1 cellular context compared by ENCODE assay signal in genomic region chr5:63032343-63032742, GRCh38.
A peak's percentile ranks its signal among the peaks of the same experiment; 100 is the strongest.
TF ChIP-seq lines count a peak whose summit lies in the region.

No MANE protein-coding gene starts in this region.

TF ChIP-seq in HEK293, 187 proteins besides CTCF, POLR2A, EP300 and RAD21 (continued from another document):
- TF ChIP-seq, protein P1, sequence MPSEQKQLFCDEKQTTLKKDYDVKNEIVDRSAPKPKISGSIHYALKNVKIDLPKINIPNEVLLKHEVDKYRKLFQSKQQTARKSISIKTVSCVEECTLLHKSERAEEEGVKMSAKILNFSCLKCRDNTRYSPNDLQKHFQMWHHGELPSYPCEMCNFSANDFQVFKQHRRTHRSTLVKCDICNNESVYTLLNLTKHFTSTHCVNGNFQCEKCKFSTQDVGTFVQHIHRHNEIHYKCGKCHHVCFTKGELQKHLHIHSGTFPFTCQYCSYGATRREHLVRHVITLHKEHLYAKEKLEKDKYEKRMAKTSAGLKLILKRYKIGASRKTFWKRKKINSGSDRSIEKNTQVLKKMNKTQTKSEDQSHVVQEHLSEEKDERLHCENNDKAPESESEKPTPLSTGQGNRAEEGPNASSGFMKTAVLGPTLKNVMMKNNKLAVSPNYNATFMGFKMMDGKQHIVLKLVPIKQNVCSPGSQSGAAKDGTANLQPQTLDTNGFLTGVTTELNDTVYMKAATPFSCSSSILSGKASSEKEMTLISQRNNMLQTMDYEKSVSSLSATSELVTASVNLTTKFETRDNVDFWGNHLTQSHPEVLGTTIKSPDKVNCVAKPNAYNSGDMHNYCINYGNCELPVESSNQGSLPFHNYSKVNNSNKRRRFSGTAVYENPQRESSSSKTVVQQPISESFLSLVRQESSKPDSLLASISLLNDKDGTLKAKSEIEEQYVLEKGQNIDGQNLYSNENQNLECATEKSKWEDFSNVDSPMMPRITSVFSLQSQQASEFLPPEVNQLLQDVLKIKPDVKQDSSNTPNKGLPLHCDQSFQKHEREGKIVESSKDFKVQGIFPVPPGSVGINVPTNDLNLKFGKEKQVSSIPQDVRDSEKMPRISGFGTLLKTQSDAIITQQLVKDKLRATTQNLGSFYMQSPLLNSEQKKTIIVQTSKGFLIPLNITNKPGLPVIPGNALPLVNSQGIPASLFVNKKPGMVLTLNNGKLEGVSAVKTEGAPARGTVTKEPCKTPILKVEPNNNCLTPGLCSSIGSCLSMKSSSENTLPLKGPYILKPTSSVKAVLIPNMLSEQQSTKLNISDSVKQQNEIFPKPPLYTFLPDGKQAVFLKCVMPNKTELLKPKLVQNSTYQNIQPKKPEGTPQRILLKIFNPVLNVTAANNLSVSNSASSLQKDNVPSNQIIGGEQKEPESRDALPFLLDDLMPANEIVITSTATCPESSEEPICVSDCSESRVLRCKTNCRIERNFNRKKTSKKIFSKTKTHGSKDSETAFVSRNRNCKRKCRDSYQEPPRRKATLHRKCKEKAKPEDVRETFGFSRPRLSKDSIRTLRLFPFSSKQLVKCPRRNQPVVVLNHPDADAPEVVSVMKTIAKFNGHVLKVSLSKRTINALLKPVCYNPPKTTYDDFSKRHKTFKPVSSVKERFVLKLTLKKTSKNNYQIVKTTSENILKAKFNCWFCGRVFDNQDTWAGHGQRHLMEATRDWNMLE (tag by site-specific recombination; conservative IDR thresholded peaks at IDR 0.05; ENCODE audit: low read depth), result no peak
- TF ChIP-seq KLF9 (tag by site-specific recombination; IDR thresholded peaks at IDR 0.05; ENCODE audit: low read depth) (no peak), ZNF19 (tag by site-specific recombination; IDR thresholded peaks at IDR 0.05; ENCODE audit: low read depth) (no peak), ZBTB17 (tag by site-specific recombination; IDR thresholded peaks at IDR 0.05) (no peak), ZNF791 (tag by site-specific recombination; IDR thresholded peaks at IDR 0.05) (no peak), ZFHX2 (tag by site-specific recombination; conservative IDR thresholded peaks at IDR 0.05) (no peak), ZNF529 (tag by site-specific recombination; IDR thresholded peaks at IDR 0.05; ENCODE audit: insufficient replicate concordance) (no peak), ZNF585B (tag by site-specific recombination; IDR thresholded peaks at IDR 0.05) (peak; percentile 97), ZNF155 (tag by site-specific recombination; IDR thresholded peaks at IDR 0.05) (no peak), ZNF623 (tag by site-specific recombination; IDR thresholded peaks at IDR 0.05) (no peak), SP2 (tag by site-specific recombination; IDR thresholded peaks at IDR 0.05) (no peak), ZNF146 (tag by site-specific recombination; IDR thresholded peaks at IDR 0.05) (no peak), ZNF555 (tag by site-specific recombination; conservative IDR thresholded peaks at IDR 0.05) (no peak), ZFP3 (tag by site-specific recombination; IDR thresholded peaks at IDR 0.05; ENCODE audit: low read depth) (no peak), ZFP69B (tag by site-specific recombination; IDR thresholded peaks at IDR 0.05) (no peak), ZNF423 (tag by site-specific recombination; IDR thresholded peaks at IDR 0.05) (no peak), ZNF792 (tag by site-specific recombination; IDR thresholded peaks at IDR 0.05) (no peak), ZNF324 (tag by site-specific recombination; IDR thresholded peaks at IDR 0.05) (no peak), PRDM1 (tag by site-specific recombination; IDR thresholded peaks at IDR 0.05) (no peak)
- TF ChIP-seq, protein P2, sequence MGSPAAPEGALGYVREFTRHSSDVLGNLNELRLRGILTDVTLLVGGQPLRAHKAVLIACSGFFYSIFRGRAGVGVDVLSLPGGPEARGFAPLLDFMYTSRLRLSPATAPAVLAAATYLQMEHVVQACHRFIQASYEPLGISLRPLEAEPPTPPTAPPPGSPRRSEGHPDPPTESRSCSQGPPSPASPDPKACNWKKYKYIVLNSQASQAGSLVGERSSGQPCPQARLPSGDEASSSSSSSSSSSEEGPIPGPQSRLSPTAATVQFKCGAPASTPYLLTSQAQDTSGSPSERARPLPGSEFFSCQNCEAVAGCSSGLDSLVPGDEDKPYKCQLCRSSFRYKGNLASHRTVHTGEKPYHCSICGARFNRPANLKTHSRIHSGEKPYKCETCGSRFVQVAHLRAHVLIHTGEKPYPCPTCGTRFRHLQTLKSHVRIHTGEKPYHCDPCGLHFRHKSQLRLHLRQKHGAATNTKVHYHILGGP (tag by site-specific recombination; IDR thresholded peaks at IDR 0.05), result no peak
- TF ChIP-seq, protein P3, sequence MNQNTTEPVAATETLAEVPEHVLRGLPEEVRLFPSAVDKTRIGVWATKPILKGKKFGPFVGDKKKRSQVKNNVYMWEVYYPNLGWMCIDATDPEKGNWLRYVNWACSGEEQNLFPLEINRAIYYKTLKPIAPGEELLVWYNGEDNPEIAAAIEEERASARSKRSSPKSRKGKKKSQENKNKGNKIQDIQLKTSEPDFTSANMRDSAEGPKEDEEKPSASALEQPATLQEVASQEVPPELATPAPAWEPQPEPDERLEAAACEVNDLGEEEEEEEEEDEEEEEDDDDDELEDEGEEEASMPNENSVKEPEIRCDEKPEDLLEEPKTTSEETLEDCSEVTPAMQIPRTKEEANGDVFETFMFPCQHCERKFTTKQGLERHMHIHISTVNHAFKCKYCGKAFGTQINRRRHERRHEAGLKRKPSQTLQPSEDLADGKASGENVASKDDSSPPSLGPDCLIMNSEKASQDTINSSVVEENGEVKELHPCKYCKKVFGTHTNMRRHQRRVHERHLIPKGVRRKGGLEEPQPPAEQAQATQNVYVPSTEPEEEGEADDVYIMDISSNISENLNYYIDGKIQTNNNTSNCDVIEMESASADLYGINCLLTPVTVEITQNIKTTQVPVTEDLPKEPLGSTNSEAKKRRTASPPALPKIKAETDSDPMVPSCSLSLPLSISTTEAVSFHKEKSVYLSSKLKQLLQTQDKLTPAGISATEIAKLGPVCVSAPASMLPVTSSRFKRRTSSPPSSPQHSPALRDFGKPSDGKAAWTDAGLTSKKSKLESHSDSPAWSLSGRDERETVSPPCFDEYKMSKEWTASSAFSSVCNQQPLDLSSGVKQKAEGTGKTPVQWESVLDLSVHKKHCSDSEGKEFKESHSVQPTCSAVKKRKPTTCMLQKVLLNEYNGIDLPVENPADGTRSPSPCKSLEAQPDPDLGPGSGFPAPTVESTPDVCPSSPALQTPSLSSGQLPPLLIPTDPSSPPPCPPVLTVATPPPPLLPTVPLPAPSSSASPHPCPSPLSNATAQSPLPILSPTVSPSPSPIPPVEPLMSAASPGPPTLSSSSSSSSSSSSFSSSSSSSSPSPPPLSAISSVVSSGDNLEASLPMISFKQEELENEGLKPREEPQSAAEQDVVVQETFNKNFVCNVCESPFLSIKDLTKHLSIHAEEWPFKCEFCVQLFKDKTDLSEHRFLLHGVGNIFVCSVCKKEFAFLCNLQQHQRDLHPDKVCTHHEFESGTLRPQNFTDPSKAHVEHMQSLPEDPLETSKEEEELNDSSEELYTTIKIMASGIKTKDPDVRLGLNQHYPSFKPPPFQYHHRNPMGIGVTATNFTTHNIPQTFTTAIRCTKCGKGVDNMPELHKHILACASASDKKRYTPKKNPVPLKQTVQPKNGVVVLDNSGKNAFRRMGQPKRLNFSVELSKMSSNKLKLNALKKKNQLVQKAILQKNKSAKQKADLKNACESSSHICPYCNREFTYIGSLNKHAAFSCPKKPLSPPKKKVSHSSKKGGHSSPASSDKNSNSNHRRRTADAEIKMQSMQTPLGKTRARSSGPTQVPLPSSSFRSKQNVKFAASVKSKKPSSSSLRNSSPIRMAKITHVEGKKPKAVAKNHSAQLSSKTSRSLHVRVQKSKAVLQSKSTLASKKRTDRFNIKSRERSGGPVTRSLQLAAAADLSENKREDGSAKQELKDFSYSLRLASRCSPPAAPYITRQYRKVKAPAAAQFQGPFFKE (tag by site-specific recombination; IDR thresholded peaks at IDR 0.05; ENCODE audit: borderline replicate concordance), result no peak
